ENCODE assay signal across 1 cellular context in the genomic region with DNA sequence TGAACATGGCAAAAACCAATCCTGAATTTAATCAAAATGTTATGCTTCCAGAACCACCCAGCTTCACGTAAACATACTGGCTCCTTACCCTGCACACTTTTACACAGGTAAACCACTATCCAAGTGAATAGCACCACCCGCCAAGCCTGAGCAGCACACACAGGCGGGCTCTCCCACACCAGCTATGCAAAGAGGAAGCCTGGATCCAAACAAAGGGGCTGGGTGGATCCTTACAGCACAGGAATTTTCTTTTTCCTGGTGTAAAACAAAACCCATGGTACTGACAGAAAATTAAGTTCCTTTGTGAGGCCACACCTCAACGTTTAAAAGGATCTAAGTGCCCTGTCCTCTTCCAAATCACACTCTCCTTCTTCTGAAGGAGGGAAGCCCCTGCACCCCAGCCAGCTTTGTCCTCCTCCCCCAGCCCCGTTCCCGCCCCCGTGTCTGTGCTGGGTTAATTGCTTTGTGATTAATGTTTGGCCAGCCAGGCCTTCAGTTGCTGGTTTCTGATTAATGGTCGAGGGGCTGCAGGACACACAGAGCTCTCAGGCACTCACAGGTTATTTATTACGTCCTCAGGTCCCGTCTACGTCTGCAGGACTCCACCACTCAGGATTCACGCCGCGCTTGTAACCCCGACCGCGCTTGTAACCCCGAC.
TF ChIP-seq lines count a peak whose summit lies in the region.

No MANE protein-coding gene starts in this region.

TF ChIP-seq in WTC11, 78 proteins besides CTCF, POLR2A, EP300 and RAD21 (continued from another document):
- no peak for TF ChIP-seq FOXJ3 (CRISPR knock-in tag; IDR thresholded peaks at IDR 0.05; ENCODE audit: borderline replicate concordance)
TF ChIP-seq in WTC11: peak in this region for 0.
